In the genomic region with DNA sequence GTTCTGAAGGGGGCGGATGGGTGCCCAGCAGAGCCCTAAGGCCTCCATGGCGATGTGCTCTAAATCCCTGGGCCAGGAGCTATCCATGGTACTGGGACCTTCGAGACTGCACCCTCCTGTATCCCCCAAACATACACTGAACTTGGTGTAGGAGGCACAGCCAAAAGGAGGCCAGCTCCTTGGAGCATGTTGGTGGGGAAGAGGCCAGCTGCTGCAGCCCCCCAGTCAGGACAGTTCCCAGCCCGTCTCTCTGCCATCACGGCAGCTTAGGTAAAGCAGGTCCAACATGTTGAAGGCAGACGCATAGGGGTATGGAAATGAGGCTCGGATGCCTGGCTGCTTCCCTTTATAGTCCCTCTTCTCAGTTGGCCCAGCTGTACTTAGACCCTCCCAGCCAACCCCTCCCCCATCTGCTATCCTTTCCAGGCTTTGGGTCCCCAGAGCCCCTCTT, we compare ENCODE assay signal across 1 cellular context.
TF ChIP-seq lines count a peak whose summit lies in the region.

No MANE protein-coding gene starts in this region.

TF ChIP-seq in HepG2, 621 proteins besides CTCF, POLR2A, EP300 and RAD21:
- peak; percentile 56; the same call in 1 of the 2 replicates for TF ChIP-seq ZNF441 (CRISPR knock-in tag; IDR thresholded peaks at IDR 0.05; ENCODE audit: borderline replicate concordance)
- peak; percentile 76; the same call in 1 of the 2 replicates for TF ChIP-seq EHMT2 (IDR thresholded peaks at IDR 0.05; ENCODE audit: borderline replicate concordance, low read depth, low read length)
- no peak for TF ChIP-seq ZNF737 (CRISPR knock-in tag; IDR thresholded peaks at IDR 0.05; ENCODE audit: borderline replicate concordance)
- 0 out of 2 replicates have a peak, but pooled peaks have one; percentile 37 for TF ChIP-seq KDM5B (CRISPR knock-in tag; IDR thresholded peaks at IDR 0.05; ENCODE audit: borderline replicate concordance)
- TF ChIP-seq ZNF333 (CRISPR knock-in tag; IDR thresholded peaks at IDR 0.05; ENCODE audit: borderline replicate concordance) = peak; percentile 33; the same call in 1 of the 2 replicates
- TF ChIP-seq ZBTB10 (CRISPR knock-in tag; IDR thresholded peaks at IDR 0.05; ENCODE audit: borderline replicate concordance) = no peak
- 0 out of 2 replicates have a peak, but pooled peaks have one; percentile 43 for TF ChIP-seq KLF11 (CRISPR knock-in tag; IDR thresholded peaks at IDR 0.05)
- 0 out of 2 replicates have a peak, but pooled peaks have one; percentile 30 for TF ChIP-seq ZNF792 (CRISPR knock-in tag; IDR thresholded peaks at IDR 0.05)
- TF ChIP-seq CENPT (CRISPR knock-in tag; IDR thresholded peaks at IDR 0.05; ENCODE audit: low read depth) = no peak
- no peak for TF ChIP-seq ZNF776 (CRISPR knock-in tag; IDR thresholded peaks at IDR 0.05)
- peak; percentile 21; the same call in 1 of the 2 replicates for TF ChIP-seq ZBTB26 (CRISPR knock-in tag; IDR thresholded peaks at IDR 0.05; ENCODE audit: borderline replicate concordance)
- peak; percentile 96 for TF ChIP-seq MIER2 (CRISPR knock-in tag; IDR thresholded peaks at IDR 0.05)
- TF ChIP-seq ZNF589 (CRISPR knock-in tag; conservative IDR thresholded peaks at IDR 0.05) = peak; percentile 65; the same call in 1 of the 2 replicates
- TF ChIP-seq RARA (CRISPR knock-in tag; IDR thresholded peaks at IDR 0.05) = 0 out of 2 replicates have a peak, but pooled peaks have one; percentile 23
- TF ChIP-seq JUNB (CRISPR knock-in tag; IDR thresholded peaks at IDR 0.05; ENCODE audit: borderline replicate concordance) = 0 out of 2 replicates have a peak, but pooled peaks have one; percentile 34
- TF ChIP-seq ZFP62 (CRISPR knock-in tag; IDR thresholded peaks at IDR 0.05) = no peak
- TF ChIP-seq HES4 (CRISPR knock-in tag; IDR thresholded peaks at IDR 0.05; ENCODE audit: borderline replicate concordance) = 0 out of 2 replicates have a peak, but pooled peaks have one; percentile 21
- TF ChIP-seq SIN3A (IDR thresholded peaks at IDR 0.05; ENCODE audit: borderline replicate concordance, low read depth, low read length) = no peak
- 0 out of 2 replicates have a peak, but pooled peaks have one; percentile 49 for TF ChIP-seq BORCS8-MEF2B (CRISPR knock-in tag; IDR thresholded peaks at IDR 0.05)
- no peak for TF ChIP-seq MTA1 (CRISPR knock-in tag; IDR thresholded peaks at IDR 0.05; ENCODE audit: borderline replicate concordance)
- no peak for TF ChIP-seq ZNF816 (CRISPR knock-in tag; IDR thresholded peaks at IDR 0.05; ENCODE audit: borderline replicate concordance)
- TF ChIP-seq SAP130 (CRISPR knock-in tag; IDR thresholded peaks at IDR 0.05; ENCODE audit: low read depth) = peak; percentile 30; the same call in 1 of the 2 replicates
- TF ChIP-seq ZNF451 (CRISPR knock-in tag; IDR thresholded peaks at IDR 0.05) = no peak
- TF ChIP-seq JDP2 (CRISPR knock-in tag; IDR thresholded peaks at IDR 0.05; ENCODE audit: borderline replicate concordance) = no peak
- TF ChIP-seq RBM39 (IDR thresholded peaks at IDR 0.05; ENCODE audit: low read depth, low read length, poor library complexity, severe bottlenecking) = no peak
- TF ChIP-seq REPIN1 (CRISPR knock-in tag; IDR thresholded peaks at IDR 0.05; ENCODE audit: borderline replicate concordance, low read depth) = 0 out of 2 replicates have a peak, but pooled peaks have one; percentile 27
- TF ChIP-seq PITX1 (CRISPR knock-in tag; IDR thresholded peaks at IDR 0.05) = 0 out of 2 replicates have a peak, but pooled peaks have one; percentile 23
- peak; percentile 87 to 97 for TF ChIP-seq REST (IDR thresholded peaks at IDR 0.05; ENCODE audit: borderline replicate concordance in 1 of 2, low read depth in 1 of 2, low read length in 2 of 2)
- TF ChIP-seq SALL1 (CRISPR knock-in tag; IDR thresholded peaks at IDR 0.05) = peak; percentile 41
- TF ChIP-seq WIZ (CRISPR knock-in tag; IDR thresholded peaks at IDR 0.05) = peak; percentile 62; the same call in 1 of the 2 replicates
- TF ChIP-seq ZSCAN9 (CRISPR knock-in tag; IDR thresholded peaks at IDR 0.05; ENCODE audit: borderline replicate concordance) = peak; percentile 79; the same call in 1 of the 2 replicates
- no peak for TF ChIP-seq FOXM1 (CRISPR knock-in tag; IDR thresholded peaks at IDR 0.05)
- peak; percentile 30; the same call in 1 of the 2 replicates for TF ChIP-seq ZNF709 (CRISPR knock-in tag; IDR thresholded peaks at IDR 0.05)
- no peak for TF ChIP-seq SIX1 (CRISPR knock-in tag; IDR thresholded peaks at IDR 0.05; ENCODE audit: borderline replicate concordance)
- TF ChIP-seq SYNCRIP (IDR thresholded peaks at IDR 0.05; ENCODE audit: insufficient read depth, low read depth, low read length) = no peak
- TF ChIP-seq ZBTB7B (CRISPR knock-in tag; IDR thresholded peaks at IDR 0.05) = no peak
- TF ChIP-seq ZNF317 (CRISPR knock-in tag; IDR thresholded peaks at IDR 0.05) = no peak
TF ChIP-seq in HepG2: peak in this region for 21.
